7 cellular contexts compared by ENCODE assay signal in genomic region chr13:100787899-100788298, GRCh38.
"Had no signal": no experiment of that assay in that cellular context is flagged by ENCODE, and none has a peak within 500 bp of the region (broad histone marks: within the 10 kb centered on the region; RNA-seq: fewer than 3 reads in every experiment).

No MANE protein-coding gene starts in this region.

- H3K4me1 Mint-ChIP-seq: IgD-negative memory B cell had no signal

- H3K27ac ChIP-seq: GM23248 had no signal

- DNase-seq: GM23248, GOT3, H7, KBM-7 had no signal

- H3K9me3 ChIP-seq: HAP-1 had no signal

- H3K27ac Mint-ChIP-seq: IgD-negative memory B cell had no signal

- H3K9ac ChIP-seq: GM23248 had no signal

- H3K4me3 ChIP-seq: GM23248, HAP-1 had no signal

- ATAC-seq: HCT116 had no signal

- H3K36me3 ChIP-seq: HAP-1 had no signal

- H3K4me3 Mint-ChIP-seq: IgD-negative memory B cell had no signal

- H3K4me1 ChIP-seq: HAP-1 had no signal

- H2AFZ ChIP-seq: GM23248 had no signal
